Comparison of ENCODE assay signal across 2 cellular contexts in the genomic region with DNA sequence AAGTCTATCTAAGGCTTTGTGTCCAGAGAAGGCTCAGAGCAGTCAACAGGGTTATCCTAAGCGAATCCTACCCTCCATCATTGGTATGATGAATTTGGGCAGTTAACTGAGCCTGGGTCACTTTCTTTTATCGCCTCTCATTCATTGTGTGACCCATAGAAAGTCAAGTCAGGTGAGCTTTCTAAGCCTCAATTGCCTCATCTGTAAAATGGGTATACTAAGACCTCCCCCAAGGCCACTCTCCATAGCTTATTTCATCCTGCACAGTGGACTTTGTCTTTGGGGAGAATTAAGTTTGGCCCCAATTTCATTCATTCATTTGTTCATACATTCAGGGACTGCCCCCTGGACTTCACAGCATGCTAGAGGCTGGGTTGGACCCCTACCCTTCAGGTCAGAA.
TF ChIP-seq lines count a peak whose summit lies in the region.

No MANE protein-coding gene starts in this region.

TF ChIP-seq in HepG2, 621 proteins besides CTCF, POLR2A, EP300 and RAD21:
- TF ChIP-seq, protein P1, sequence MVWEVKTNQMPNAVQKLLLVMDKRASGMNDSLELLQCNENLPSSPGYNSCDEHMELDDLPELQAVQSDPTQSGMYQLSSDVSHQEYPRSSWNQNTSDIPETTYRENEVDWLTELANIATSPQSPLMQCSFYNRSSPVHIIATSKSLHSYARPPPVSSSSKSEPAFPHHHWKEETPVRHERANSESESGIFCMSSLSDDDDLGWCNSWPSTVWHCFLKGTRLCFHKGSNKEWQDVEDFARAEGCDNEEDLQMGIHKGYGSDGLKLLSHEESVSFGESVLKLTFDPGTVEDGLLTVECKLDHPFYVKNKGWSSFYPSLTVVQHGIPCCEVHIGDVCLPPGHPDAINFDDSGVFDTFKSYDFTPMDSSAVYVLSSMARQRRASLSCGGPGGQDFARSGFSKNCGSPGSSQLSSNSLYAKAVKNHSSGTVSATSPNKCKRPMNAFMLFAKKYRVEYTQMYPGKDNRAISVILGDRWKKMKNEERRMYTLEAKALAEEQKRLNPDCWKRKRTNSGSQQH (CRISPR knock-in tag; IDR thresholded peaks at IDR 0.05; ENCODE audit: low read depth), result no peak
- TF ChIP-seq ZMYM3 (CRISPR knock-in tag; IDR thresholded peaks at IDR 0.05), result peak; percentile 28; the same call in 1 of the 2 replicates
- TF ChIP-seq ZNF629 (CRISPR knock-in tag; conservative IDR thresholded peaks at IDR 0.05), result peak; percentile 83
- no peak for TF ChIP-seq HOXA5 (CRISPR knock-in tag; IDR thresholded peaks at IDR 0.05)

TF ChIP-seq in K562, 482 proteins besides CTCF, POLR2A, EP300 and RAD21:
- TF ChIP-seq ZNF384 (IDR thresholded peaks at IDR 0.05; ENCODE audit: low read depth, low read length), result no peak
- no peak for TF ChIP-seq KLF10 (CRISPR knock-in tag; IDR thresholded peaks at IDR 0.05)
- TF ChIP-seq ARHGAP35 (IDR thresholded peaks at IDR 0.05; ENCODE audit: partially characterized antibody), result no peak
- no peak for TF ChIP-seq TCF7L2 (IDR thresholded peaks at IDR 0.05; ENCODE audit: low read depth, low read length)
- TF ChIP-seq RBM25 (IDR thresholded peaks at IDR 0.05; ENCODE audit: low read depth, low read length, severe bottlenecking), result peak; percentile 65
- TF ChIP-seq SNAPC5 (CRISPR knock-in tag; IDR thresholded peaks at IDR 0.05), result no peak
TF ChIP-seq in K562: peak in this region for 1.
